ENCODE assay signal across 8 cellular contexts in the genomic region with DNA sequence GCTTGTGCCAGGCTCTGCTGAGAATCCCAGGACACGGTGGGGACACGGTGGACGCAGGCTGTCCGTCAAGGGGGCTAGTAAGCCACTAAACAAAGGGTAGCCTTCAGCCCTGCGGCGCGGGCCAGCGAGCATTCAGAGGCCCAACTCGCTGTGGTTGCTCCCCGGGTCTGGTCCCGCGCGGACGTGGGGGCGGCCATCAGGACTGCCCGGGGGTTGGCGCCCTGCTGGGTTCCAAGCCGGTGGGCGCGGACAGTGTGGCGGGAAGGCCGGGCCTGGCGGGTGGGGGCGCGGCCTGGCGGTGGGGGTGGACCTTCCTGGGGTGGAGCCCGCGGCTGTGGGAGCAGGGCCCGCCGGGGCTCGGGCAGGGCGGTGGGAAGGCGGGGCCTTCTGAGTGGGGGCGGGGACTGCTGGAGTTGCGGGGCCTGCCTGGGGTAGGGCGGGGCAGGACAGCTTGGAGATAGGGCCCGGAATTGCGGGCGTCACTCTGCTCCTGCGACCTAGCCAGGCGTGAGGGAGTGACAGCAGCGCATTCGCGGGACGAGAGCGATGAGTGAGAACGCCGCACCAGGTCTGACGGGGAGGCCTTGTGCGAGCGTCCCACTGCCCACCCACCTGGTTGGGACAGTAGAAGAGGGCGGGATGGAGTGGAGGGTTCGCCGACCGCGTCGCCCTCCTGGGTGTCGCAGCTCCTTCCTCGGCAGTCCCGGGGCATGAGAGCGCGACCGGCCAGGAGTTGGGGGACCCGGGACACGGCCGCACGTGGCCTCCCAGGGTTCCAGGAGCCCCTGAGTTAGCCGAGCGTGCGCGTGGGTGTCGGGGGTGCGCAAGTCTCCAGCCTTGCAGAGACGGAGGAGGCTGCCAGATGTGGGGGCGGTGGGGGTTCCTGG. TPM values are rescaled to one million over a fixed set of nuclear protein-coding genes. Genes with fewer than 3 reads are reported as not detected.
A peak's percentile ranks its signal among the peaks of the same experiment; 100 is the strongest.
DNase-seq lines count a peak whose midpoint lies in the region; ATAC-seq and TF ChIP-seq lines count a peak whose summit lies in the region.

A gene with protein sequence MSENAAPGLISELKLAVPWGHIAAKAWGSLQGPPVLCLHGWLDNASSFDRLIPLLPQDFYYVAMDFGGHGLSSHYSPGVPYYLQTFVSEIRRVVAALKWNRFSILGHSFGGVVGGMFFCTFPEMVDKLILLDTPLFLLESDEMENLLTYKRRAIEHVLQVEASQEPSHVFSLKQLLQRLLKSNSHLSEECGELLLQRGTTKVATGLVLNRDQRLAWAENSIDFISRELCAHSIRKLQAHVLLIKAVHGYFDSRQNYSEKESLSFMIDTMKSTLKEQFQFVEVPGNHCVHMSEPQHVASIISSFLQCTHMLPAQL (plus strand): TSS at position 482 of the 887 bp plus-strand sequence. CDS start 65 bp downstream, at position 547.

- H3K9me3 ChIP-seq in T-helper 17 cell (ENCODE audit: control insufficient read depth, low read length, poor library complexity, severe bottlenecking): no peaks in the 10 kb centered on the region
- H3K9me3 ChIP-seq in prostate gland: no peaks in the 10 kb centered on the region
- no peaks in the 10 kb centered on the region for H3K9me3 ChIP-seq in upper lobe of right lung

- 2% methylated on average over 64 of the region's 75 CpGs for WGBS in prostate gland

- intact Hi-C loops in left ventricle myocardium superior (cut with micrococcal nuclease) (no loop called here), prostate gland (cut with DNase I) (no loop called here), upper lobe of right lung (cut with DNase I) (no loop called here)

- H3K27me3 Mint-ChIP-seq in T-helper 17 cell: no peaks in the 10 kb centered on the region

- DNase-seq in AG09319 (ENCODE audit: extremely low read depth, low read depth) (peak; percentile 56), KBM-7 (peak; percentile 57), T-helper 17 cell (peak; percentile 60 to 91 (median 86)), amniotic stem cell (lab: John Stamatoyannopoulos, UW) (peak; percentile 33), left ventricle myocardium superior (peak; percentile 94), prostate gland (ENCODE audit: low spot score) (peak; percentile 86), upper lobe of right lung (peak; percentile 95)

- H3K27me3 ChIP-seq in prostate gland (replicated peaks; ENCODE audit: insufficient read depth) (no peaks in the 10 kb centered on the region), upper lobe of right lung (no peaks in the 10 kb centered on the region)

- H3K36me3 ChIP-seq in prostate gland (no peaks in the 10 kb centered on the region), upper lobe of right lung (no peaks in the 10 kb centered on the region)

- in situ Hi-C loops in KBM-7 (cut with MboI; ENCODE audit: low pct_unique_long_range_greater_than_20kb, low sequenced_read_pairs): no loop called here

- H3K4me1 ChIP-seq in prostate gland (replicated peaks) (no peaks in the 10 kb centered on the region), upper lobe of right lung (peaks cover 12% of the 10 kb centered on the region)

- ATAC-seq in GM19351 (IDR thresholded peaks at IDR 0.05; ENCODE audit: unreplicated experiment) (peak; percentile 64), T-helper 17 cell (peak; percentile 93), left ventricle myocardium superior (peak; percentile 98), upper lobe of right lung (peak; percentile 97)

- peak; percentile 37 for TF ChIP-seq POLR2A in prostate gland (IDR thresholded peaks at IDR 0.05)

- peaks cover 18% of the 10 kb centered on the region for H3K4me1 Mint-ChIP-seq in T-helper 17 cell

- peak within 1 kb of the TSS; percentile 11 for H3K27ac Mint-ChIP-seq in T-helper 17 cell

- peak within 1 kb of the TSS; percentile 87 for H3K4me3 Mint-ChIP-seq in T-helper 17 cell

- H3K27ac ChIP-seq in prostate gland (peak within 1 kb of the TSS; percentile 67 to 68), upper lobe of right lung (no peak within 1 kb of the TSS)

- no peaks in the 10 kb centered on the region for H3K36me3 Mint-ChIP-seq in T-helper 17 cell (ENCODE audit: low read depth)

- H3K4me3 ChIP-seq in prostate gland (peak within 1 kb of the TSS; percentile 45), upper lobe of right lung (peak within 1 kb of the TSS; percentile 57)

- TF ChIP-seq CTCF in AG09319 (IDR thresholded peaks at IDR 0.05; ENCODE audit: low read depth, low read length): no peak
- no peak for TF ChIP-seq CTCF in prostate gland (IDR thresholded peaks at IDR 0.05)
- no peak for TF ChIP-seq CTCF in upper lobe of right lung (IDR thresholded peaks at IDR 0.05)

RNA-seq across cellular contexts. Expression of the gene that starts here (rescaled TPM):
- total RNA-seq in T-helper 17 cell (under 1 TPM; 0.34 to 0.40 TPM), left ventricle myocardium superior (1.6 TPM), prostate gland (10 to 100 TPM; 10.2 to 54.7 TPM), upper lobe of right lung (1.2 TPM)

Comparison
In these comparisons a context has a peak if more than half of its experiments do, and no peak if none do; other contexts are left out.
1. Peak in DNase-seq and ATAC-seq in T-helper 17 cell; RNA of the gene not detected or under 1 TPM.
2. DNase-seq: peak in every context shown above with its lines; median percentile 95 in upper lobe of right lung; 94 in left ventricle myocardium superior; 86 in T-helper 17 cell; 86 in prostate gland; 57 in KBM-7; 56 in AG09319; 33 in amniotic stem cell.